25 cellular contexts compared by ENCODE assay signal in genomic region chr17:958712-959451, GRCh38. TPM values are rescaled to one million over a fixed set of nuclear protein-coding genes. Genes with fewer than 3 reads are reported as not detected.
DNase-seq lines count a peak whose midpoint lies in the region; ATAC-seq and TF ChIP-seq lines count a peak whose summit lies in the region.
"Had no signal": no experiment of that assay in that cellular context is flagged by ENCODE, and none has a peak within 500 bp of the region (broad histone marks: within the 10 kb centered on the region; RNA-seq: fewer than 3 reads in every experiment).

No MANE protein-coding gene starts in this region.

- intact Hi-C loops in HCT116 (cut with micrococcal nuclease), result no loop called here
- intact Hi-C loops in stomach (cut with DNase I; ENCODE audit: low total_unique reads), result no loop called here

- H3K9ac ChIP-seq in HCT116 (ENCODE audit: low read length), result no peak overlapping the region
- no peak overlapping the region for H3K9ac ChIP-seq in mesenchymal stem cell (ENCODE audit: low read length)

- CTCF ChIA-PET in HCT116 (lab: Charles Lee), result no interaction called here

- H2BK120ac ChIP-seq in mesenchymal stem cell (ENCODE audit: low read depth, low read length), result no peak overlapping the region

- peaks cover 9% of the 10 kb centered on the region for H3K36me3 Mint-ChIP-seq in chondrocyte (ENCODE audit: low read depth)
- H3K36me3 Mint-ChIP-seq: naive B cell, T-cell had no signal

- TF ChIP-seq RAD21 in HCT116 (IDR thresholded peaks at IDR 0.05; ENCODE audit: low read depth), result no peak

- H2BK15ac ChIP-seq in mesenchymal stem cell (ENCODE audit: low read depth, poor library complexity, severe bottlenecking), result peak overlapping the region; percentile 76

- WGBS in mesenchymal stem cell, result 86% methylated on average over 29 of the region's 31 CpGs
- WGBS in stomach, 5 donors, result 90 to 95% (median 92%) methylated on average over 27 to 31 of the region's 31 CpGs

- POLR2A ChIA-PET in HCT116 (lab: Charles Lee), result no interaction called here

- H2AK5ac ChIP-seq in mesenchymal stem cell (ENCODE audit: low read length, severe bottlenecking), result no peak overlapping the region

- no peak for TF ChIP-seq EP300 in stomach (IDR thresholded peaks at IDR 0.05)

- H2BK12ac ChIP-seq in mesenchymal stem cell (ENCODE audit: low read length in 2 of 2), result peak overlapping the region in 1 of 2 experiments; percentile 17

- H3K79me2 ChIP-seq in HCT116 (ENCODE audit: insufficient read depth, low read length), result peaks cover 68% of the 10 kb centered on the region

- no peak overlapping the region for H3K4me3 Mint-ChIP-seq in chondrocyte (ENCODE audit: unreplicated experiment)
- H3K4me3 Mint-ChIP-seq: CD4-positive, alpha-beta T cell; dendritic cell treated with granulocyte-macrophage colony-stimulating factor and Interleukin-4, amounts not matched to agents 40 ng/mL and 50 ng/mL, for 4 days; T-cell had no signal

- no peak overlapping the region for H3K23ac ChIP-seq in mesenchymal stem cell (ENCODE audit: low read length in 2 of 2)

- H3K9me3 ChIP-seq in HCT116 (ENCODE audit: control insufficient read depth in 1 of 2, insufficient read depth in 1 of 2, low read depth in 1 of 2, low read length in 2 of 2) (no peaks in the 10 kb centered on the region), mesenchymal stem cell (ENCODE audit: control insufficient read depth, low read length) (no peaks in the 10 kb centered on the region), stomach (no peaks in the 10 kb centered on the region)
- H3K9me3 ChIP-seq: breast epithelium, heart right ventricle, ovary, SJCRH30, suprapubic skin, vagina had no signal

- TF ChIP-seq CTCF in HCT116 (IDR thresholded peaks at IDR 0.05 in 2 of 3, conservative IDR thresholded peaks at IDR 0.05 in 1 of 3; ENCODE audit: borderline replicate concordance in 1 of 3, insufficient read depth in 1 of 3, low read depth in 2 of 3, low read length in 2 of 3) (no peak), chondrocyte (IDR thresholded peaks at IDR 0.05) (no peak), stomach (IDR thresholded peaks at IDR 0.05) (no peak)

- ATAC-seq in HCT116 (no peak), HG02759 (IDR thresholded peaks at IDR 0.05; ENCODE audit: unreplicated experiment) (no peak)
- ATAC-seq: T-cell had no signal

- H3K27me3 ChIP-seq in HCT116 (ENCODE audit: insufficient read depth, low read length) (no peaks in the 10 kb centered on the region), mesenchymal stem cell (ENCODE audit: control insufficient read depth in 1 of 2, insufficient read depth in 1 of 2, low read length in 2 of 2) (peaks cover 0 to 7% of the 10 kb centered on the region in 2 experiments), stomach (no peaks in the 10 kb centered on the region)
- H3K27me3 ChIP-seq: breast epithelium, heart right ventricle, ovary, SJCRH30, suprapubic skin, vagina had no signal

- H2AFZ ChIP-seq in HCT116 (ENCODE audit: low read depth, low read length, poor library complexity, severe bottlenecking) (no peak overlapping the region), mesenchymal stem cell (ENCODE audit: low read depth, low read length) (no peak overlapping the region)

- BruUV-seq in HCT116 (replicated peaks; lab: Mats Ljungman, UMichigan), result no TSS peak

- peaks cover 4% of the 10 kb centered on the region; the same call in 1 of the 2 replicates for H4K20me1 ChIP-seq in HCT116 (ENCODE audit: insufficient read depth)

- H2BK5ac ChIP-seq in mesenchymal stem cell (ENCODE audit: low read depth, low read length, poor library complexity, severe bottlenecking), result no peak overlapping the region

- H3K14ac ChIP-seq in mesenchymal stem cell (ENCODE audit: low read length in 2 of 2), result no peak overlapping the region

- H3K27ac ChIP-seq in HCT116 (ENCODE audit: low read depth, low read length) (no peak overlapping the region), mesenchymal stem cell (ENCODE audit: low read length, poor library complexity, severe bottlenecking) (no peak overlapping the region), stomach (peak overlapping the region in 3 of 5 donors; percentile 41 to 87 (median 78))
- H3K27ac ChIP-seq: breast epithelium, heart right ventricle, ovary, SJCRH30, suprapubic skin, vagina had no signal

- H3K4me2 ChIP-seq in HCT116 (ENCODE audit: low read length) (peak overlapping the region; percentile 25; the same call in 1 of the 2 replicates), mesenchymal stem cell (ENCODE audit: low read length, poor library complexity, severe bottlenecking) (no peak overlapping the region)

- no peak overlapping the region for H3K4ac ChIP-seq in mesenchymal stem cell (ENCODE audit: low read depth in 1 of 2, low read length in 2 of 2)

- DNase-seq in HCT116 (ENCODE audit: low read depth, low spot score) (no peak), chondrocyte (ENCODE audit: low spot score) (no peak), mesenchymal stem cell (peak; percentile 81), stomach (no peak), NCI-H2029 (lab: John Stamatoyannopoulos, UW) (no peak), AML-193 (lab: John Stamatoyannopoulos, UW) (no peak)
- DNase-seq: activated CD4-positive, alpha-beta T cell treated with anti-CD3 and anti-CD28 coated beads for 4 hours; activated naive CD4-positive, alpha-beta T cell treated with Interleukin-2 at 50 U/mL for 16 hours; activated T-cell treated with anti-CD3 and anti-CD28 coated beads, Interleukin-2, amount 50 U/mL, for 48 hours; CD4-positive, alpha-beta T cell; DMS53; heart right ventricle; Kasumi-1; naive B cell; NCI-H1048; NCI-H187; NCI-H774; SJCRH30; T-cell had no signal

- peak overlapping the region; percentile 74 for H3K27ac Mint-ChIP-seq in chondrocyte (ENCODE audit: unreplicated experiment)
- H3K27ac Mint-ChIP-seq: CD4-positive, alpha-beta T cell; dendritic cell treated with granulocyte-macrophage colony-stimulating factor and Interleukin-4, amounts not matched to agents 40 ng/mL and 50 ng/mL, for 4 days; T-cell had no signal

- peak overlapping the region; percentile 31 to 45 for H3K18ac ChIP-seq in mesenchymal stem cell (ENCODE audit: low read depth in 1 of 2, low read length in 2 of 2)

- H3K9me2 ChIP-seq in HCT116 (ENCODE audit: insufficient read depth), result no peaks in the 10 kb centered on the region

- TF ChIP-seq POLR2A in HCT116 (IDR thresholded peaks at IDR 0.05; ENCODE audit: borderline replicate concordance, extremely low read depth, insufficient read depth, insufficient read length), result no peak
- no peak for TF ChIP-seq POLR2A in stomach (IDR thresholded peaks at IDR 0.05)

- RAD21 ChIA-PET in HCT116 (lab: Charles Lee; ENCODE audit: low non-redundant PET in 1 of 2, low total read pairs in 2 of 2, uncharacterized antibody in 2 of 2, unreplicated experiment in 2 of 2), result no interaction called here

- H3K9me3 Mint-ChIP-seq in chondrocyte (ENCODE audit: low read depth), result no peaks in the 10 kb centered on the region
- H3K9me3 Mint-ChIP-seq: CD4-positive, alpha-beta T cell; dendritic cell treated with granulocyte-macrophage colony-stimulating factor and Interleukin-4, amounts not matched to agents 40 ng/mL and 50 ng/mL, for 4 days; T-cell had no signal

- peak overlapping the region; percentile 79 for H4K8ac ChIP-seq in mesenchymal stem cell (ENCODE audit: low read length)

- H3K36me3 ChIP-seq in HCT116 (ENCODE audit: control insufficient read depth in 1 of 2, insufficient read depth in 2 of 2, low read length in 2 of 2) (peaks cover 0 to 3% of the 10 kb centered on the region in 2 experiments; a peak in 1 of 4 replicates), mesenchymal stem cell (ENCODE audit: control insufficient read depth in 1 of 2, insufficient read depth in 2 of 2, low read depth in 1 of 2, low read length in 2 of 2) (peaks cover 0 to 15% of the 10 kb centered on the region in 2 experiments), stomach (peaks cover 0 to 3% (median 0%) of the 10 kb centered on the region in 4 donors)
- H3K36me3 ChIP-seq: breast epithelium, ovary, SJCRH30, suprapubic skin, vagina had no signal

- H3K4me1 ChIP-seq in HCT116 (ENCODE audit: control insufficient read depth in 1 of 2, insufficient read depth in 2 of 2, low read length in 2 of 2) (peaks cover 57 to 81% of the 10 kb centered on the region in 2 experiments), mesenchymal stem cell (ENCODE audit: control insufficient read depth, insufficient read depth, low read depth, low read length) (peaks cover 30% of the 10 kb centered on the region), stomach (peaks cover 5 to 25% (median 15%) of the 10 kb centered on the region in 4 donors)
- H3K4me1 ChIP-seq: breast epithelium, suprapubic skin had no signal

- peaks cover 13% of the 10 kb centered on the region for H3K79me1 ChIP-seq in mesenchymal stem cell (replicated peaks; ENCODE audit: low read length, poor library complexity, severe bottlenecking)

- H4K91ac ChIP-seq in mesenchymal stem cell (ENCODE audit: low read length), result peak overlapping the region; percentile 1

- H3K4me3 ChIP-seq in HCT116 (replicated peaks in 1 of 2; ENCODE audit: low read depth in 1 of 2, low read length in 2 of 2) (no peak overlapping the region), mesenchymal stem cell (ENCODE audit: insufficient read depth in 1 of 2, low read depth in 1 of 2, low read length in 2 of 2) (no peak overlapping the region), stomach (no peak overlapping the region)
- H3K4me3 ChIP-seq: breast epithelium, heart right ventricle, ovary, SJCRH30, suprapubic skin, vagina had no signal

- H3K27me3 Mint-ChIP-seq in chondrocyte (ENCODE audit: low read depth), result no peaks in the 10 kb centered on the region

- peaks cover 70% of the 10 kb centered on the region for H3K4me1 Mint-ChIP-seq in chondrocyte (ENCODE audit: low read depth)
- H3K4me1 Mint-ChIP-seq: naive B cell, T-cell had no signal

TF ChIP-seq in HCT116, 20 proteins besides CTCF, POLR2A, EP300 and RAD21 (continues in another document):
- TF ChIP-seq SRF (IDR thresholded peaks at IDR 0.05; ENCODE audit: low read depth) (no peak), FOSL1 (IDR thresholded peaks at IDR 0.05; ENCODE audit: low read depth) (no peak)

RNA-seq across cellular contexts. Expression of gene NXN, which starts 20.7 kb away (rescaled TPM):
- total RNA-seq in HCT116 (2021; ENCODE audit: unreplicated experiment) (83.7 TPM), chondrocyte (85.2 to 93.6 TPM (median 86.4 TPM) in 3 replicates), stomach (10 to 100 TPM; 21.0 to 47.8 (median 26.9) TPM)
- 60.7 and 64.7 TPM in 2 replicates for polyA plus RNA-seq in HCT116 (2012)
- 83.3 TPM for polyA plus RNA-seq in mesenchymal stem cell (2013, experiment 1 of 2)
- polyA plus RNA-seq in mesenchymal stem cell (2013, experiment 2 of 2), result 82.4 TPM
- 10 to 100 TPM; 17.9 to 33.8 (median 23.2) TPM for polyA plus RNA-seq in stomach

RNA-seq across cellular contexts. Expression of gene TIMM22, which starts 38.0 kb away (rescaled TPM):
- total RNA-seq in HCT116 (2021; ENCODE audit: unreplicated experiment) (14.0 TPM), chondrocyte (10.0 to 13.1 TPM (median 10.3 TPM) in 3 replicates), stomach (10 to 100 TPM in 2 of 5 donors, 1 to 10 TPM in 2, under 1 TPM in 1; 0.29 to 22.6 (median 8.9) TPM)
- 8.4 and 9.6 TPM in 2 replicates for polyA plus RNA-seq in HCT116 (2012)
- polyA plus RNA-seq in mesenchymal stem cell (2013, experiment 1 of 2), result 14.9 TPM
- polyA plus RNA-seq in mesenchymal stem cell (2013, experiment 2 of 2), result 15.8 TPM
- polyA plus RNA-seq in stomach, result 1 to 10 TPM; 7.3 to 9.5 (median 8.6) TPM

Comparison
In these comparisons a context has a peak if more than half of its experiments do, and no peak if none do; other contexts are left out.
1. H3K27ac ChIP-seq: peak in stomach (3 of 5); none in HCT116 (single experiment) and mesenchymal stem cell (single experiment).